In the genomic region with DNA sequence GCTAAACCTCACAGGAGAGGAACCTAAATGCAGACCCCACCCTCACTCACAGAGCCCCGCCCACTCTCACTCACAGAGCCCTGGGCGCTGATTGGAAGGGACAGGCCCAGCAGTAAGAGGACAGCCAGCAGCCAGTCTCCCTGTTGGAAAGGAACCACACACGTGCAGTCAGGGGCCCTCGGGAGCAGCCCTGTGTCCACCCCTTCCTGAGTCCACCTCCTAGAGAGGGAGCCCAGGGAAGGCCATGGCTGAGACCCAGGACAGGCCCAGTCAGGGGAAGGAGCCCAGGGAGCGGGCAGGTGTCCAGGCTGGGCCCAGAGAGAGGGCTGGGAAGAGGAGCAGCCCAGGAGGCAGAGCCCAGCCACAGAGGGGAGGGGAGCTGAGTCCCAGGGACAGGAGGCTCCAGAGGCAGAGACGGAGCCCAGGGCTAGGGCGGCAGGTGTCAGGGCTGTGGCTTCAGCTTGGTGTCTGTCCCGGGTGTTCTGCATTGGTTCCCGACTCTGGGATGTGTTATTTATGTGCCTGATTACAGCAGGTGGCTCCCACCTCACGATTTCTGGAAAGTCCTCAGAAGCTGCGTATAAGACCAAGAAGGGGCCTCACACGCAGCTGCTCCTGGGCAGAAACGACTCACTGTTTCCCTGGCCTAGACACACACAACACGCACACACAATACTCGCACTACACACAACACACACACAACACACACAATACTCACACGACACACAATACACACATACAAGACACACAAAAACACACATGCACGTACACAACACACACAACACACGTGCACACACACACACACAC, we compare ENCODE assay signal across 12 cellular contexts. TPM values are rescaled to one million over a fixed set of nuclear protein-coding genes. Genes with fewer than 3 reads are reported as not detected.
DNase-seq lines count a peak whose midpoint lies in the region; ATAC-seq and TF ChIP-seq lines count a peak whose summit lies in the region.
"Had no signal": no experiment of that assay in that cellular context is flagged by ENCODE, and none has a peak within 500 bp of the region (broad histone marks: within the 10 kb centered on the region; RNA-seq: fewer than 3 reads in every experiment).

No MANE protein-coding gene starts in this region.

- H3K56ac ChIP-seq in mesendoderm (ENCODE audit: low read length): peak overlapping the region; percentile 12

- no peak overlapping the region for H2BK5ac ChIP-seq in mesendoderm (ENCODE audit: low read length)

- no peaks in the 10 kb centered on the region for H3K9me3 ChIP-seq in CD4-positive, CD25-positive, alpha-beta regulatory T cell (ENCODE audit: control insufficient read depth in 2 of 2, low read length in 2 of 2)
- H3K9me3 ChIP-seq in adrenal gland (replicated peaks in 1 of 3): no peaks in the 10 kb centered on the region
- no peaks in the 10 kb centered on the region for H3K9me3 ChIP-seq in tibial nerve

- no peaks in the 10 kb centered on the region for H3K27me3 Mint-ChIP-seq in CD4-positive, CD25-positive, alpha-beta regulatory T cell

- H3K4me1 Mint-ChIP-seq in CD4-positive, CD25-positive, alpha-beta regulatory T cell: peaks cover 11 to 66% (median 42%) of the 10 kb centered on the region in 4 donors

- H2AK5ac ChIP-seq in mesendoderm (ENCODE audit: low read length): no peak overlapping the region

- H3K27ac Mint-ChIP-seq in CD4-positive, CD25-positive, alpha-beta regulatory T cell: peak overlapping the region; percentile 86 to 94 (median 93)

- intact Hi-C loops in adrenal gland (cut with DNase I): no loop called here

- H3K79me1 ChIP-seq in mesendoderm (ENCODE audit: low read length): no peaks in the 10 kb centered on the region

- peaks cover 56% of the 10 kb centered on the region for H3K4me1 ChIP-seq in CD4-positive, CD25-positive, alpha-beta regulatory T cell (ENCODE audit: control insufficient read depth, insufficient read depth, low read length, poor library complexity, severe bottlenecking)
- H3K4me1 ChIP-seq in adrenal gland (replicated peaks in 1 of 2) (no peaks in the 10 kb centered on the region), mesendoderm (ENCODE audit: control insufficient read depth, low read depth, low read length) (no peaks in the 10 kb centered on the region), tibial nerve (peaks cover 0 to 6% (median 0%) of the 10 kb centered on the region in 4 donors)

- no peak overlapping the region for H3K4ac ChIP-seq in mesendoderm (ENCODE audit: low read depth, low read length)

- TF ChIP-seq CTCF in adrenal gland (IDR thresholded peaks at IDR 0.05) (no peak), GM10266 (IDR thresholded peaks at IDR 0.05; ENCODE audit: control insufficient read depth, insufficient read depth, low read depth, missing control alignments) (no peak), tibial nerve (IDR thresholded peaks at IDR 0.05) (no peak)

- no peaks in the 10 kb centered on the region for H3K79me2 ChIP-seq in mesendoderm (ENCODE audit: control insufficient read depth, insufficient read depth, low read length)

- 50 to 64% (median 54%) methylated on average over 12 to 18 of the region's 18 CpGs for WGBS in adrenal gland, 4 donors
- WGBS in mesendoderm (ENCODE audit: extremely low coverage, insufficient coverage, low lambda C conversion rate): 100% methylated on average over 4 of the region's 18 CpGs
- WGBS in tibial nerve, 2 donors: 61 to 63% methylated on average over 18 of the region's 18 CpGs

- no peak overlapping the region for H3K27ac ChIP-seq in CD4-positive, CD25-positive, alpha-beta regulatory T cell (ENCODE audit: insufficient read depth, low read length, poor library complexity, severe bottlenecking)
- H3K27ac ChIP-seq in adrenal gland (peak overlapping the region in 1 of 5 donors; percentile 10), mesendoderm (ENCODE audit: low read depth, low read length) (no peak overlapping the region), tibial nerve (no peak overlapping the region)

- DNase-seq in CD4-positive, CD25-positive, alpha-beta regulatory T cell: no peak
- DNase-seq in H7: peak; percentile 73
- DNase-seq in adrenal gland: peak in 6 of 7 donors; percentile 46 to 66 (median 54)
- DNase-seq in mesendoderm: peak; percentile 54
- DNase-seq in germinal center (ENCODE audit: low spot score): no peak
- DNase-seq in GM10266 (ENCODE audit: extremely low spot score): no peak
- DNase-seq in NCI-H2081 treated with DMSO at 0.1 percent for 48 hours (lab: John Stamatoyannopoulos, UW): no peak
- DNase-seq in tibial nerve (ENCODE audit: low spot score in 2 of 2): no peak
- DNase-seq: activated naive CD4-positive, alpha-beta T cell; NCI-H526 had no signal

- no peaks in the 10 kb centered on the region for H3K27me3 ChIP-seq in CD4-positive, CD25-positive, alpha-beta regulatory T cell (ENCODE audit: control insufficient read depth, insufficient read depth, low read length)
- H3K27me3 ChIP-seq in H7 (ENCODE audit: control insufficient read depth, insufficient read depth, low read length) (no peaks in the 10 kb centered on the region), adrenal gland (no peaks in the 10 kb centered on the region), mesendoderm (ENCODE audit: insufficient read depth, low read length, poor library complexity) (no peaks in the 10 kb centered on the region), tibial nerve (no peaks in the 10 kb centered on the region)

- H4K8ac ChIP-seq in mesendoderm (ENCODE audit: low read depth, low read length): no peak overlapping the region

- H2BK120ac ChIP-seq in mesendoderm (ENCODE audit: low read depth, low read length): no peak overlapping the region

- H3K36me3 Mint-ChIP-seq in CD4-positive, CD25-positive, alpha-beta regulatory T cell: peaks cover 10% of the 10 kb centered on the region

- TF ChIP-seq EP300 in tibial nerve (IDR thresholded peaks at IDR 0.05): no peak

- no peak for ATAC-seq in CD4-positive, CD25-positive, alpha-beta regulatory T cell (ENCODE audit: low read depth in 2 of 2)

- H2BK15ac ChIP-seq in mesendoderm (replicated peaks; ENCODE audit: low read depth): no peak overlapping the region

- no peak overlapping the region for H4K5ac ChIP-seq in mesendoderm (ENCODE audit: low read length)

- TF ChIP-seq POLR2A in adrenal gland (IDR thresholded peaks at IDR 0.05): no peak
- no peak for TF ChIP-seq POLR2A in tibial nerve (IDR thresholded peaks at IDR 0.05)

- H3K4me2 ChIP-seq in mesendoderm (ENCODE audit: low read length): no peak overlapping the region

- peaks cover 7% of the 10 kb centered on the region for H3K36me3 ChIP-seq in CD4-positive, CD25-positive, alpha-beta regulatory T cell (ENCODE audit: control insufficient read depth, insufficient read depth, low read length)
- H3K36me3 ChIP-seq in H7 (replicated peaks; ENCODE audit: control insufficient read depth, insufficient read depth, low read length) (no peaks in the 10 kb centered on the region), adrenal gland (replicated peaks in 1 of 2) (no peaks in the 10 kb centered on the region), mesendoderm (ENCODE audit: control insufficient read depth, insufficient read depth, low read length) (no peaks in the 10 kb centered on the region), tibial nerve (peaks cover 0 to 18% (median 0%) of the 10 kb centered on the region in 3 donors)

- H3K9me3 Mint-ChIP-seq in CD4-positive, CD25-positive, alpha-beta regulatory T cell: no peaks in the 10 kb centered on the region

- no peak overlapping the region for H3K18ac ChIP-seq in mesendoderm (ENCODE audit: low read length)

- H3K4me3 ChIP-seq in CD4-positive, CD25-positive, alpha-beta regulatory T cell (ENCODE audit: low read depth, low read length): no peak overlapping the region
- H3K4me3 ChIP-seq in H7 (ENCODE audit: insufficient read depth, low read depth, low read length) (no peak overlapping the region), adrenal gland (no peak overlapping the region), mesendoderm (ENCODE audit: low read length) (no peak overlapping the region), tibial nerve (no peak overlapping the region)

- H3K4me3 Mint-ChIP-seq in CD4-positive, CD25-positive, alpha-beta regulatory T cell: peak overlapping the region in 2 of 4 donors; percentile 43 to 64

- no peak overlapping the region for H3K9ac ChIP-seq in mesendoderm (ENCODE audit: low read length)

- no peak overlapping the region for H3K23ac ChIP-seq in mesendoderm (ENCODE audit: low read length)

RNA-seq across cellular contexts. Expression of gene APOBEC3H, which starts 9.0 kb away (rescaled TPM):
- total RNA-seq in CD4-positive, CD25-positive, alpha-beta regulatory T cell: 4.9 TPM
- polyA plus RNA-seq in CD4-positive, CD25-positive, alpha-beta regulatory T cell: 1 to 10 TPM; 1.7 to 7.8 (median 2.2) TPM
- 0.52 TPM in 1 of 2 replicates, not detected in the other for total RNA-seq in H7 (2014; rRNA removed; shearing (Covaris generic))
- total RNA-seq in adrenal gland (1 to 10 TPM in 2 of 8 donors, under 1 TPM in 4, not detected in 2; 0.32 to 8.6 (median 0.74) TPM), tibial nerve (1 to 10 TPM in 1 of 4 donors, not detected in 3; 1.1 TPM)
- polyA plus RNA-seq in adrenal gland: 1 to 10 TPM in 1 of 3 donors, under 1 TPM in 2; 0.15 to 1.8 (median 0.51) TPM
- 0.14 TPM for polyA plus RNA-seq in mesendoderm (2013, experiment 1 of 2)
- polyA plus RNA-seq in mesendoderm (2013, experiment 2 of 2): 0.14 TPM
- total RNA-seq: HT-29, kidney epithelial cell had no signal

RNA-seq across cellular contexts. Expression of gene APOBEC3G, which starts 11.0 kb away (rescaled TPM):
- 49.0 TPM for total RNA-seq in CD4-positive, CD25-positive, alpha-beta regulatory T cell
- polyA plus RNA-seq in CD4-positive, CD25-positive, alpha-beta regulatory T cell: 100 to 1,000 TPM in 1 of 4 donors, 10 to 100 TPM in 3; 51.0 to 105 (median 75.6) TPM
- 3.0 and 4.2 TPM in 2 replicates for total RNA-seq in H7 (2014; rRNA removed; shearing (Covaris generic))
- total RNA-seq in adrenal gland (10 to 100 TPM; 11.1 to 29.3 (median 16.3) TPM), tibial nerve (10 to 100 TPM in 2 of 4 donors, 1 to 10 TPM in 2; 6.5 to 27.5 (median 11.4) TPM)
- 10 to 100 TPM; 11.6 to 19.4 (median 16.3) TPM for polyA plus RNA-seq in adrenal gland
- polyA plus RNA-seq in mesendoderm (2013, experiment 1 of 2): 3.1 TPM
- polyA plus RNA-seq in mesendoderm (2013, experiment 2 of 2): 2.7 TPM
- total RNA-seq: HT-29 had no signal

RNA-seq across cellular contexts. Expression of gene APOBEC3F, which starts 47.4 kb away (rescaled TPM):
- total RNA-seq in CD4-positive, CD25-positive, alpha-beta regulatory T cell: 17.6 TPM
- 10 to 100 TPM in 2 of 4 donors, 1 to 10 TPM in 2; 7.8 to 18.4 (median 10.4) TPM for polyA plus RNA-seq in CD4-positive, CD25-positive, alpha-beta regulatory T cell
- 1.1 and 3.5 TPM in 2 replicates for total RNA-seq in H7 (2014; rRNA removed; shearing (Covaris generic))
- 10 to 100 TPM in 6 of 8 donors, 1 to 10 TPM in 2; 7.0 to 22.1 (median 11.0) TPM for total RNA-seq in adrenal gland
- polyA plus RNA-seq in adrenal gland: 10 to 100 TPM in 2 of 3 donors, 1 to 10 TPM in 1; 8.6 to 20.2 (median 12.9) TPM
- polyA plus RNA-seq in mesendoderm (2013, experiment 1 of 2): 4.0 TPM
- 3.4 TPM for polyA plus RNA-seq in mesendoderm (2013, experiment 2 of 2)
- 1 to 10 TPM; 3.5 to 7.8 (median 5.2) TPM for total RNA-seq in tibial nerve

Comparison
In these comparisons a context has a peak if more than half of its experiments do, and no peak if none do; other contexts are left out.
1. DNase-seq: peak in H7 (single experiment), adrenal gland (6 of 7) and mesendoderm (single experiment); none in CD4-positive, CD25-positive, alpha-beta regulatory T cell (0 of 3), germinal center (single experiment), GM10266 (single experiment), NCI-H2081 treated with DMSO at 0.1 percent for 48 hours (single experiment) and tibial nerve (0 of 2).